Comparison of ENCODE assay signal across 26 cellular contexts in genomic region chr5:172975289-172975688, GRCh38.
"Had no signal": no experiment of that assay in that cellular context is flagged by ENCODE, and none has a peak within 500 bp of the region (broad histone marks: within the 10 kb centered on the region; RNA-seq: fewer than 3 reads in every experiment).

No MANE protein-coding gene starts in this region.

- DNase-seq: stimulated activated CD4-positive, alpha-beta T cell treated with anti-CD3 and anti-CD28 coated beads, Interleukin-2, amount 100 ng/mL, for 48 hours; stimulated activated CD4-positive, alpha-beta T cell treated with anti-CD3 and anti-CD28 coated beads, Interleukin-4, amount 100 ng/mL, for 1 hour; stimulated activated CD4-positive, alpha-beta T cell treated with anti-CD3 and anti-CD28 coated beads, Interleukin-4, amount 100 ng/mL, for 24 hours; stimulated activated CD4-positive, alpha-beta T cell treated with anti-CD3 and anti-CD28 coated beads, Interleukin-4, amount 100 ng/mL, for 4 hours; stimulated activated CD8-positive, alpha-beta memory T cell treated with anti-CD3 and anti-CD28 coated beads, Interleukin-4, amount 100 ng/mL, for 48 hours; stimulated activated naive B cell treated with anti-CD40 and anti-IgM and Interleukin-4, amounts not matched to agents 10 μg/mL and 1 μg/mL and 100 μg/mL, for 72 hours; stimulated activated naive CD4-positive, alpha-beta T cell; stimulated activated naive CD4-positive, alpha-beta T cell treated with Interleukin-2 at 50 U/mL for 16 hours; stimulated activated naive CD8-positive, alpha-beta T cell treated with anti-CD3 and anti-CD28 coated beads, Interleukin-15, amount 100 ng/mL, for 72 hours; stimulated activated naive CD8-positive, alpha-beta T cell treated with anti-CD3 and anti-CD28 coated beads, Interleukin-15, Interleukin-2, amounts not matched to agents 100 U/mL and 50 U/mL, for 24 hours; stomach; substantia nigra; testis; thyroid gland; tibial artery; transverse colon; trophoblast cell; upper lobe of right lung; uterus had no signal

- H3K27ac ChIP-seq: stomach, suprapubic skin, testis, thoracic aorta, thyroid gland, tibial artery, tibial nerve, transverse colon, upper lobe of left lung, upper lobe of right lung, uterus, vagina had no signal

- H3K27me3 ChIP-seq: stomach, suprapubic skin, testis, thyroid gland, tibial artery, tibial nerve, transverse colon, upper lobe of left lung, upper lobe of right lung, uterus, vagina had no signal

- H3K4me3 ChIP-seq: stomach, suprapubic skin, testis, thoracic aorta, thyroid gland, tibial artery, tibial nerve, transverse colon, upper lobe of left lung, upper lobe of right lung, uterus, vagina had no signal

- ATAC-seq: stimulated activated effector memory CD8-positive, alpha-beta T cell treated with anti-CD3 and anti-CD28 coated beads, Interleukin-12 subunit alpha, Interleukin-12 subunit beta, amount 100 ng/mL, for 72 hours; stimulated activated memory B cell treated with anti-CD40 and anti-IgM and Interleukin-4, amounts not matched to agents 10 μg/mL and 1 μg/mL and 100 μg/mL, for 72 hours; stimulated activated naive B cell treated with anti-CD40 and anti-IgM and Interleukin-4, amounts not matched to agents 10 μg/mL and 1 μg/mL and 100 μg/mL, for 72 hours; stimulated activated naive CD8-positive, alpha-beta T cell treated with anti-CD3 and anti-CD28 coated beads, Interleukin-15, amount 100 ng/mL, for 72 hours; stimulated activated naive CD8-positive, alpha-beta T cell treated with anti-CD3 and anti-CD28 coated beads, Interleukin-15, Interleukin-2, amounts not matched to agents 100 U/mL and 50 U/mL, for 24 hours; upper lobe of right lung had no signal

- H3K9me3 ChIP-seq: stomach, suprapubic skin, testis, thoracic aorta, thyroid gland, tibial artery, tibial nerve, transverse colon, upper lobe of left lung, upper lobe of right lung, uterus, vagina had no signal

- H3K4me1 ChIP-seq: stomach, suprapubic skin, thyroid gland, tibial artery, transverse colon, upper lobe of left lung, upper lobe of right lung, uterus, vagina had no signal

- H3K36me3 ChIP-seq: suprapubic skin, thoracic aorta, transverse colon, upper lobe of right lung, uterus had no signal
